Comparison of ENCODE assay signal across 8 cellular contexts in genomic region chr17:45135978-45136791, GRCh38. TPM values are rescaled to one million over a fixed set of nuclear protein-coding genes. Genes with fewer than 3 reads are reported as not detected.
DNase-seq lines count a peak whose midpoint lies in the region; ATAC-seq lines count a peak whose summit lies in the region.

No MANE protein-coding gene starts in this region.

- peak overlapping the region; percentile 87 to 93 for H3K4me3 ChIP-seq in mucosa of rectum (ENCODE audit: low read length in 2 of 2)

- no peaks in the 10 kb centered on the region for H3K9me3 ChIP-seq in mucosa of rectum (ENCODE audit: control insufficient read depth in 2 of 2, low read length in 2 of 2)

- peak overlapping the region; percentile 65 for H3K27ac Mint-ChIP-seq in stimulated activated naive CD8-positive, alpha-beta T cell treated with anti-CD3 and anti-CD28 coated beads, Interleukin-15, Interleukin-2, amounts not matched to agents 100 ng/mL and 50 ng/mL, for 24 hours
- H3K27ac Mint-ChIP-seq in central memory CD8-positive, alpha-beta T cell (ENCODE audit: low read depth) = peak overlapping the region; percentile 54

- H3K9ac ChIP-seq in mucosa of rectum (ENCODE audit: low read depth in 1 of 2, low read length in 2 of 2) = peak overlapping the region; percentile 79 to 92

- H3K9me3 Mint-ChIP-seq in stimulated activated naive CD8-positive, alpha-beta T cell treated with anti-CD3 and anti-CD28 coated beads, Interleukin-15, Interleukin-2, amounts not matched to agents 100 ng/mL and 50 ng/mL, for 24 hours = no peaks in the 10 kb centered on the region
- no peaks in the 10 kb centered on the region for H3K9me3 Mint-ChIP-seq in central memory CD8-positive, alpha-beta T cell

- H3K4me1 ChIP-seq in mucosa of rectum (ENCODE audit: control insufficient read depth in 2 of 2, insufficient read depth in 2 of 2, low read length in 2 of 2) = peaks cover 20 to 26% of the 10 kb centered on the region in 2 donors

- peaks cover 2% of the 10 kb centered on the region for H3K36me3 Mint-ChIP-seq in stimulated activated naive CD8-positive, alpha-beta T cell treated with anti-CD3 and anti-CD28 coated beads, Interleukin-15, Interleukin-2, amounts not matched to agents 100 ng/mL and 50 ng/mL, for 24 hours (ENCODE audit: low read depth)
- H3K36me3 Mint-ChIP-seq in central memory CD8-positive, alpha-beta T cell (ENCODE audit: insufficient read depth) = peaks cover 9% of the 10 kb centered on the region

- H3K27me3 Mint-ChIP-seq in stimulated activated naive CD8-positive, alpha-beta T cell treated with anti-CD3 and anti-CD28 coated beads, Interleukin-15, Interleukin-2, amounts not matched to agents 100 ng/mL and 50 ng/mL, for 24 hours = peaks cover 2% of the 10 kb centered on the region
- no peaks in the 10 kb centered on the region for H3K27me3 Mint-ChIP-seq in central memory CD8-positive, alpha-beta T cell

- H3K4me1 Mint-ChIP-seq in stimulated activated naive CD8-positive, alpha-beta T cell treated with anti-CD3 and anti-CD28 coated beads, Interleukin-15, Interleukin-2, amounts not matched to agents 100 ng/mL and 50 ng/mL, for 24 hours (ENCODE audit: low read depth) = peaks cover 23% of the 10 kb centered on the region
- H3K4me1 Mint-ChIP-seq in central memory CD8-positive, alpha-beta T cell = peaks cover 20% of the 10 kb centered on the region

- peaks cover 0 to 3% of the 10 kb centered on the region in 2 donors for H3K36me3 ChIP-seq in mucosa of rectum (ENCODE audit: control insufficient read depth in 2 of 2, insufficient read depth in 2 of 2, low read length in 2 of 2)

- ATAC-seq in stimulated activated naive CD8-positive, alpha-beta T cell treated with anti-CD3 and anti-CD28 coated beads, Interleukin-15, Interleukin-2, amounts not matched to agents 100 U/mL and 50 U/mL, for 24 hours = no peak
- ATAC-seq in central memory CD8-positive, alpha-beta T cell (replicated peaks; ENCODE audit: extremely low read depth, poor library complexity, severe bottlenecking) = no peak

- peak overlapping the region; percentile 75 to 83 for H3K27ac ChIP-seq in mucosa of rectum (ENCODE audit: low read depth in 2 of 2, low read length in 2 of 2)

- H3K4me3 Mint-ChIP-seq in stimulated activated naive CD8-positive, alpha-beta T cell treated with anti-CD3 and anti-CD28 coated beads, Interleukin-15, Interleukin-2, amounts not matched to agents 100 ng/mL and 50 ng/mL, for 24 hours = peak overlapping the region; percentile 86
- H3K4me3 Mint-ChIP-seq in central memory CD8-positive, alpha-beta T cell = peak overlapping the region; percentile 85

- DNase-seq in stimulated activated naive CD8-positive, alpha-beta T cell treated with anti-CD3 and anti-CD28 coated beads, Interleukin-15, Interleukin-2, amounts not matched to agents 100 U/mL and 50 U/mL, for 24 hours = no peak
- no peak for DNase-seq in central memory CD8-positive, alpha-beta T cell (ENCODE audit: low spot score in 2 of 2)
- DNase-seq in midbrain (lab: John Stamatoyannopoulos, UW) = no peak
- no peak for DNase-seq in T1000 (lab: John Stamatoyannopoulos, UW)
- no peak for DNase-seq in foreskin melanocyte
- DNase-seq in A172 (ENCODE audit: low spot score) = no peak

- H3K27me3 ChIP-seq in mucosa of rectum (ENCODE audit: control insufficient read depth in 2 of 2, insufficient read depth in 2 of 2, low read length in 2 of 2) = no peaks in the 10 kb centered on the region

RNA-seq across cellular contexts. Expression of gene ACBD4, which starts 0.7 kb away (rescaled TPM):
- 4.7 and 10.3 TPM in 2 replicates for total RNA-seq in A172 (2014; rRNA removed; shearing (Covaris generic))

RNA-seq across cellular contexts. Expression of gene PLCD3, which starts 3.9 kb away (rescaled TPM):
- total RNA-seq in A172 (2014; rRNA removed; shearing (Covaris generic)) = 168 and 189 TPM in 2 replicates

RNA-seq across cellular contexts. Expression of gene HEXIM1, which starts 12.1 kb away (rescaled TPM):
- total RNA-seq in A172 (2014; rRNA removed; shearing (Covaris generic)) = 8.4 and 8.6 TPM in 2 replicates

RNA-seq across cellular contexts. Expression of gene HEXIM2, which starts 25.5 kb away (rescaled TPM):
- total RNA-seq in A172 (2014; rRNA removed; shearing (Covaris generic)) = 10.1 and 19.9 TPM in 2 replicates
